ENCODE assay signal across 30 cellular contexts in the genomic region with DNA sequence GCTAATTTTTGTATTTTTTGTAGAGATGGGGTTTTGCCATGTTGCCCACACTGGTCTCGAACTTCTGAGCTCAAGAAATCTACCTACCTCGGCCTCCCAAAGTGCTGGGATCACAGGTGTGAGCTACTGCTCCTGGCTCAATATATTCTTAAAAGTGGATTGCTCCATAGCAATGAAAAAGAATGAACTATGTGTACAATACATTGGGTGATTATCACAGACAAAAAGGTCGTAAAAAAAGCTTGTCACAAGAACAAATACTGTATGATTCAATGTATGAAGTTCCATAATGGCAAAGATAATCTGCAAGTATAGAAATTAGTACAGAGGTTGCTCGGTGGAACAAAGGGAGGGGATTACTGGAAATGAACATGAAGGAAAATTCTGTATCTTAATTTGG.
"Had no signal": no experiment of that assay in that cellular context is flagged by ENCODE, and none has a peak within 500 bp of the region (broad histone marks: within the 10 kb centered on the region; RNA-seq: fewer than 3 reads in every experiment).

No MANE protein-coding gene starts in this region.

- H3K27me3 Mint-ChIP-seq: naive thymus-derived CD8-positive, alpha-beta T cell; stimulated activated memory B cell treated with anti-CD40 and anti-IgM and Interleukin-4, amounts not matched to agents 10 μg/mL and 1 μg/mL and 100 μg/mL, for 72 hours; stimulated activated naive CD8-positive, alpha-beta T cell treated with anti-CD3 and anti-CD28 coated beads, Interleukin-15, amount 100 ng/mL, for 72 hours; type B pancreatic cell had no signal

- H2AFZ ChIP-seq: parathyroid adenoma had no signal

- H3K4me3 ChIP-seq: psoas muscle, right lobe of liver, sigmoid colon, suprapubic skin, testis, tibial artery, transverse colon, upper lobe of right lung, uterus had no signal

- H3K9ac ChIP-seq: parathyroid adenoma had no signal

- H3K27ac ChIP-seq: neutrophil, parathyroid adenoma, psoas muscle, right lobe of liver, sigmoid colon, suprapubic skin, testis, tibial artery, transverse colon, upper lobe of right lung, uterus had no signal

- H3K36me3 ChIP-seq: right lobe of liver, sigmoid colon, suprapubic skin, tibial artery, transverse colon, upper lobe of right lung, uterus had no signal

- H3K27me3 ChIP-seq: neutrophil, right lobe of liver, sigmoid colon, suprapubic skin, testis, tibial artery, transverse colon, upper lobe of right lung, uterus had no signal

- H3K4me1 ChIP-seq: parathyroid adenoma, psoas muscle, right lobe of liver, sigmoid colon, suprapubic skin, testis, tibial artery, transverse colon, upper lobe of right lung, uterus had no signal

- H3K9me3 ChIP-seq: neutrophil, psoas muscle, right lobe of liver, sigmoid colon, suprapubic skin, testis, tibial artery, transverse colon, upper lobe of right lung, uterus had no signal

- ATAC-seq: naive thymus-derived CD8-positive, alpha-beta T cell; natural killer cell treated with Interleukin-12 subunit alpha and Interleukin-12 subunit beta and Interleukin-15 and Interleukin-18, amount 100 ng/mL, for 72 hours; psoas muscle; right cardiac atrium; right lobe of liver; stimulated activated memory B cell treated with anti-CD40 and anti-IgM and Interleukin-4, amounts not matched to agents 10 μg/mL and 1 μg/mL and 100 μg/mL, for 72 hours; stimulated activated naive CD8-positive, alpha-beta T cell treated with anti-CD3 and anti-CD28 coated beads, Interleukin-15, amount 100 ng/mL, for 72 hours; stimulated activated naive CD8-positive, alpha-beta T cell treated with anti-CD3 and anti-CD28 coated beads, Interleukin-15, Interleukin-2, amounts not matched to agents 100 U/mL and 50 U/mL, for 24 hours; upper lobe of right lung had no signal

- H3K4me1 Mint-ChIP-seq: naive thymus-derived CD8-positive, alpha-beta T cell; nephron progenitor cell; neural crest cell; stimulated activated naive CD8-positive, alpha-beta T cell treated with anti-CD3 and anti-CD28 coated beads, Interleukin-15, amount 100 ng/mL, for 72 hours had no signal

- H3K9me3 Mint-ChIP-seq: naive thymus-derived CD8-positive, alpha-beta T cell; natural killer cell treated with Interleukin-12 subunit alpha and Interleukin-12 subunit beta and Interleukin-15 and Interleukin-18, amount 100 ng/mL, for 72 hours; nephron progenitor cell; stimulated activated memory B cell treated with anti-CD40 and anti-IgM and Interleukin-4, amounts not matched to agents 10 μg/mL and 1 μg/mL and 100 μg/mL, for 72 hours; stimulated activated naive CD8-positive, alpha-beta T cell treated with anti-CD3 and anti-CD28 coated beads, Interleukin-15, amount 100 ng/mL, for 72 hours; type B pancreatic cell had no signal

- H3K27ac Mint-ChIP-seq: naive thymus-derived CD8-positive, alpha-beta T cell; natural killer cell treated with Interleukin-12 subunit alpha and Interleukin-12 subunit beta and Interleukin-15 and Interleukin-18, amount 100 ng/mL, for 72 hours; nephron progenitor cell; progenitor cell of endocrine pancreas; stimulated activated memory B cell treated with anti-CD40 and anti-IgM and Interleukin-4, amounts not matched to agents 10 μg/mL and 1 μg/mL and 100 μg/mL, for 72 hours; stimulated activated naive CD8-positive, alpha-beta T cell treated with anti-CD3 and anti-CD28 coated beads, Interleukin-15, amount 100 ng/mL, for 72 hours; type B pancreatic cell had no signal

- FAIRE-seq: small intestine had no signal

- H3K36me3 Mint-ChIP-seq: naive thymus-derived CD8-positive, alpha-beta T cell; natural killer cell treated with Interleukin-12 subunit alpha and Interleukin-12 subunit beta and Interleukin-15 and Interleukin-18, amount 100 ng/mL, for 72 hours; stimulated activated memory B cell treated with anti-CD40 and anti-IgM and Interleukin-4, amounts not matched to agents 10 μg/mL and 1 μg/mL and 100 μg/mL, for 72 hours; type B pancreatic cell had no signal

- DNase-seq: naive thymus-derived CD8-positive, alpha-beta T cell; nephron progenitor cell; nucleus accumbens; posterior cingulate gyrus; psoas muscle; right cardiac atrium; right lobe of liver; sigmoid colon; small intestine; stimulated activated CD4-positive, alpha-beta T cell treated with anti-CD3 and anti-CD28 coated beads, Interleukin-15, amount 100 ng/mL, for 24 hours; stimulated activated CD4-positive, alpha-beta T cell treated with anti-CD3 and anti-CD28 coated beads, Interleukin-4, amount 100 ng/mL, for 1 hour; stimulated activated CD4-positive, alpha-beta T cell treated with anti-CD3 and anti-CD28 coated beads, Interleukin-4, amount 100 ng/mL, for 4 hours; stimulated activated CD8-positive, alpha-beta memory T cell treated with anti-CD3 and anti-CD28 coated beads, Interleukin-4, amount 100 ng/mL, for 48 hours; stimulated activated naive CD4-positive, alpha-beta T cell; stimulated activated naive CD8-positive, alpha-beta T cell treated with anti-CD3 and anti-CD28 coated beads, Interleukin-15, amount 100 ng/mL, for 72 hours; stimulated activated naive CD8-positive, alpha-beta T cell treated with anti-CD3 and anti-CD28 coated beads, Interleukin-15, Interleukin-2, amounts not matched to agents 100 U/mL and 50 U/mL, for 24 hours; substantia nigra; testis; tibial artery; transverse colon; upper lobe of right lung; uterus had no signal

- H3K4me3 Mint-ChIP-seq: naive thymus-derived CD8-positive, alpha-beta T cell; natural killer cell treated with Interleukin-12 subunit alpha and Interleukin-12 subunit beta and Interleukin-15 and Interleukin-18, amount 100 ng/mL, for 72 hours; nephron progenitor cell; neural crest cell; stimulated activated memory B cell treated with anti-CD40 and anti-IgM and Interleukin-4, amounts not matched to agents 10 μg/mL and 1 μg/mL and 100 μg/mL, for 72 hours; stimulated activated naive CD8-positive, alpha-beta T cell treated with anti-CD3 and anti-CD28 coated beads, Interleukin-15, amount 100 ng/mL, for 72 hours; type B pancreatic cell had no signal

- H3K79me2 ChIP-seq: parathyroid adenoma had no signal
